ENCODE assay signal across 25 cellular contexts in the genomic region with DNA sequence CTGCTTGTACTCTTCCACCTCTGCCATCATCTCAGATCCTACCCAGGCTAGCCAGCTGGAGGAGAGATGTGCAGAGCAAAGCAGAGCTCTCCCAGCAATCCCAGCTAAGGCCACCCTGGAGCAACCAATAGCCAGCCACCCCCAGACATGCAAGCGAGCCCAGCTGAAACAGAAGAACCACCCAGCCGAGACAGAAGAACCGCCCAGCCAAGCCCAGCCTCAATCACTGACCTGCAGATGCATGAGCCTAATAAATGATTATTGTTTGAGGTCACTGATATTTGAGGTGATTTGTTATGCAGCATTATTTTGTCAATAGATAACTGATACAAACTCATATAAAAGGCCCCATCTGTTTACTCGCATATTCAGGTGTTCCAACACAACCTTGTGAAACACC.
"Had no signal": no experiment of that assay in that cellular context is flagged by ENCODE, and none has a peak within 500 bp of the region (broad histone marks: within the 10 kb centered on the region; RNA-seq: fewer than 3 reads in every experiment).

No MANE protein-coding gene starts in this region.

- ATAC-seq: activated CD8-positive, alpha-beta T cell treated with anti-CD3 and anti-CD28 coated beads, Interleukin-2, amount 10 ng/mL, durations not matched to agents 7 days and 5 days; gastrocnemius medialis; left ventricle myocardium superior; natural killer cell; sciatic nerve had no signal

- H3K9me3 ChIP-seq: gastrocnemius medialis, prostate gland, uterus had no signal

- H3K27ac ChIP-seq: brain microvascular endothelial cell, hepatocyte, prostate gland, tibial artery, uterus had no signal

- H3K27me3 Mint-ChIP-seq: activated naive CD8-positive, alpha-beta T cell had no signal

- H3K4me2 ChIP-seq: hepatocyte had no signal

- H3K9me3 Mint-ChIP-seq: natural killer cell had no signal

- H3K36me3 Mint-ChIP-seq: activated naive CD8-positive, alpha-beta T cell; natural killer cell had no signal

- H3K27ac Mint-ChIP-seq: activated CD4-positive, alpha-beta T cell treated with anti-CD3 and anti-CD28 coated beads, Interleukin-2, amount 10 ng/mL, durations not matched to agents 24 days and 14 days; activated CD8-positive, alpha-beta T cell treated with anti-CD3 and anti-CD28 coated beads, Interleukin-2, amount 10 ng/mL, durations not matched to agents 7 days and 5 days; activated naive CD8-positive, alpha-beta T cell; natural killer cell had no signal

- H2AFZ ChIP-seq: hepatocyte had no signal

- H3K4me3 Mint-ChIP-seq: activated CD4-positive, alpha-beta T cell treated with anti-CD3 and anti-CD28 coated beads, Interleukin-2, amount 10 ng/mL, durations not matched to agents 24 days and 14 days; activated CD8-positive, alpha-beta T cell treated with anti-CD3 and anti-CD28 coated beads, Interleukin-2, amount 10 ng/mL, durations not matched to agents 7 days and 5 days; activated naive CD8-positive, alpha-beta T cell; natural killer cell had no signal

- H3K27me3 ChIP-seq: gastrocnemius medialis, hepatocyte, tibial artery, uterus had no signal

- DNase-seq: activated CD4-positive, alpha-beta T cell treated with anti-CD3 and anti-CD28 coated beads, Interleukin-2, amount 10 ng/mL, durations not matched to agents 24 days and 14 days; activated CD4-positive, CD25-positive, alpha-beta regulatory T cell; activated CD8-positive, alpha-beta memory T cell treated with anti-CD3 and anti-CD28 coated beads, Interleukin-2, amount 50 U/mL, for 4 hours; activated CD8-positive, alpha-beta T cell treated with anti-CD3 and anti-CD28 coated beads, Interleukin-2, amount 10 ng/mL, durations not matched to agents 7 days and 5 days; activated effector memory CD4-positive, alpha-beta T cell treated with anti-CD3 and anti-CD28 coated beads, Interleukin-2, amount 50 U/mL, for 16 hours; activated T-cell treated with anti-CD3 and anti-CD28 coated beads, Interleukin-2, amount 50 U/mL, for 48 hours; amniotic stem cell; brain microvascular endothelial cell; cortex of kidney; effector memory CD4-positive, alpha-beta T cell; gastrocnemius medialis; kidney; left ventricle myocardium superior; mesendoderm; natural killer cell; occipital lobe; stimulated activated CD4-positive, alpha-beta T cell treated with anti-CD3 and anti-CD28 coated beads, Interleukin-12 subunit alpha, Interleukin-12 subunit beta, amount 100 ng/mL, for 4 hours; stimulated activated CD4-positive, alpha-beta T cell treated with anti-CD3 and anti-CD28 coated beads, Interleukin-2, amount 100 ng/mL, for 24 hours; T-helper 2 cell; tibial artery; uterus had no signal

- H3K36me3 ChIP-seq: brain microvascular endothelial cell, gastrocnemius medialis, prostate gland, tibial artery, uterus had no signal

- H3K79me2 ChIP-seq: hepatocyte had no signal

- H3K4me3 ChIP-seq: gastrocnemius medialis, hepatocyte, prostate gland, tibial artery, uterus had no signal
